ENCODE assay signal across 10 cellular contexts in the genomic region with DNA sequence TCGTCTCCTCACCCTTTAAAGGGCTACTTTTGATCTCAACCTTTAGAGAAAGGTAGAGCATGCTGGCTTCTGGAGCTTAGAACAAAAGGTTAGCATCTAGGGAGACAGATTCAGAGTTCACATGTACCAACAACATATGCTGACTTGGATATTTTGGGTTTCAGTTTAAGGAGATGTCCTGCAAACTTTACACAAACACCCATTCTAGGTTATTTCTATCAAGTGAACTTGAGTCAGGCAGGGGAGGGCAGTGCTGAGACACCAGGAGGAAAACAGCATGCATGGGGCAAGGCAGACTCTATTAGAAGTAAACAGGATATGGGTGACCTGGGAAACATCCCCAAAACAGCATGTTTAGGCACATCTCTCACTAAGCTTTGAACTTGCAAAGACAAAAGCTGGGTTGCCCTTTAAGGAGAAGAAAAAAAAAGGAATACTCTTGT. TPM values are rescaled to one million over a fixed set of nuclear protein-coding genes. Genes with fewer than 3 reads are reported as not detected.
DNase-seq lines count a peak whose midpoint lies in the region; ATAC-seq and FAIRE-seq lines count a peak whose summit lies in the region.
"Had no signal": no experiment of that assay in that cellular context is flagged by ENCODE, and none has a peak within 500 bp of the region (broad histone marks: within the 10 kb centered on the region; RNA-seq: fewer than 3 reads in every experiment).

No MANE protein-coding gene starts in this region.

- no peak overlapping the region for H2BK5ac ChIP-seq in neuronal stem cell (ENCODE audit: low read length)

- H2BK12ac ChIP-seq in neuronal stem cell (ENCODE audit: low read length) = no peak overlapping the region

- H3K9me3 ChIP-seq in effector memory CD4-positive, alpha-beta T cell (ENCODE audit: control insufficient read depth, low read length) = no peaks in the 10 kb centered on the region
- no peaks in the 10 kb centered on the region for H3K9me3 ChIP-seq in neuronal stem cell (replicated peaks in 1 of 2; ENCODE audit: control insufficient read depth in 2 of 2, insufficient read depth in 1 of 2, low read depth in 1 of 2, low read length in 2 of 2)

- H2AK5ac ChIP-seq in neuronal stem cell (ENCODE audit: low read depth, low read length) = no peak overlapping the region

- H3K9ac ChIP-seq in neuronal stem cell (ENCODE audit: low read depth, low read length, poor library complexity) = no peak overlapping the region

- H3K14ac ChIP-seq in neuronal stem cell (ENCODE audit: low read length) = no peak overlapping the region

- peaks cover 16% of the 10 kb centered on the region for H3K4me1 Mint-ChIP-seq in activated CD4-positive, alpha-beta T cell treated with anti-CD3 and anti-CD28 coated beads, Interleukin-2, amount 10 ng/mL, durations not matched to agents 24 days and 14 days

- no peaks in the 10 kb centered on the region for H3K27me3 Mint-ChIP-seq in activated CD4-positive, alpha-beta T cell treated with anti-CD3 and anti-CD28 coated beads, Interleukin-2, amount 10 ng/mL, durations not matched to agents 24 days and 14 days

- H2AFZ ChIP-seq in neuronal stem cell (ENCODE audit: low read length) = peak overlapping the region; percentile 33

- no peak overlapping the region for H2BK120ac ChIP-seq in neuronal stem cell (ENCODE audit: low read depth, low read length)

- no peak overlapping the region for H3K23ac ChIP-seq in neuronal stem cell (ENCODE audit: low read depth, low read length, poor library complexity)

- DNase-seq in activated CD4-positive, alpha-beta T cell treated with anti-CD3 and anti-CD28 coated beads, Interleukin-2, amount 10 ng/mL, durations not matched to agents 24 days and 14 days = peak; percentile 77
- no peak for DNase-seq in activated CD4-positive, alpha-beta T cell treated with anti-CD3 and anti-CD28 coated beads, Interleukin-2, amount 50 U/mL, for 4 hours
- DNase-seq in NCI-H69 (lab: John Stamatoyannopoulos, UW) = peak; percentile 46
- no peak for DNase-seq in effector memory CD4-positive, alpha-beta T cell
- no peak for DNase-seq in neuronal stem cell (ENCODE audit: low spot score)
- no peak for DNase-seq in frontal cortex (ENCODE audit: low spot score in 2 of 2)
- DNase-seq: NCI-H146; stimulated activated CD4-positive, alpha-beta T cell treated with anti-CD3 and anti-CD28 coated beads, Interleukin-2, amount 100 ng/mL, for 24 hours had no signal

- H3K18ac ChIP-seq in neuronal stem cell (ENCODE audit: low read length) = no peak overlapping the region

- H2BK15ac ChIP-seq in neuronal stem cell (ENCODE audit: low read length) = no peak overlapping the region

- H3K36me3 Mint-ChIP-seq in activated CD4-positive, alpha-beta T cell treated with anti-CD3 and anti-CD28 coated beads, Interleukin-2, amount 10 ng/mL, durations not matched to agents 24 days and 14 days (ENCODE audit: low read depth) = no peaks in the 10 kb centered on the region

- H3K27ac ChIP-seq in effector memory CD4-positive, alpha-beta T cell (ENCODE audit: insufficient read depth, low read length, poor library complexity, severe bottlenecking) = peak overlapping the region; percentile 40
- H3K27ac ChIP-seq in neuronal stem cell (replicated peaks; ENCODE audit: low read length) = no peak overlapping the region

- no peak overlapping the region for H4K91ac ChIP-seq in neuronal stem cell (ENCODE audit: low read depth, low read length, poor library complexity)

- no peak overlapping the region for H3K4ac ChIP-seq in neuronal stem cell (ENCODE audit: low read length)

- no peaks in the 10 kb centered on the region for H3K9me3 Mint-ChIP-seq in activated CD4-positive, alpha-beta T cell treated with anti-CD3 and anti-CD28 coated beads, Interleukin-2, amount 10 ng/mL, durations not matched to agents 24 days and 14 days

- H3K4me1 ChIP-seq in effector memory CD4-positive, alpha-beta T cell (ENCODE audit: control insufficient read depth, insufficient read depth, low read length, poor library complexity, severe bottlenecking) = peaks cover 11% of the 10 kb centered on the region
- H3K4me1 ChIP-seq in neuronal stem cell (ENCODE audit: control insufficient read depth in 2 of 2, insufficient read depth in 1 of 2, low read depth in 1 of 2, low read length in 2 of 2) = peaks cover 2 to 7% of the 10 kb centered on the region in 2 donors

- WGBS in neuronal stem cell (ENCODE audit: extremely low coverage in 2 of 2, insufficient read length in 2 of 2, insufficient replicate concordance in 1 of 2), 2 donors = no CpG with 5 or more reads among the region's 1 CpG

- H3K36me3 ChIP-seq in effector memory CD4-positive, alpha-beta T cell (ENCODE audit: control insufficient read depth, insufficient read depth, low read length) = no peaks in the 10 kb centered on the region
- H3K36me3 ChIP-seq in neuronal stem cell (replicated peaks in 1 of 2; ENCODE audit: control insufficient read depth in 2 of 2, insufficient read depth in 2 of 2, low read length in 2 of 2) = no peaks in the 10 kb centered on the region

- no peak overlapping the region for H3K4me3 ChIP-seq in effector memory CD4-positive, alpha-beta T cell (ENCODE audit: insufficient read depth, low read depth, low read length, poor library complexity, severe bottlenecking)
- no peak overlapping the region for H3K4me3 ChIP-seq in neuronal stem cell (ENCODE audit: low read length in 2 of 2)

- H3K27me3 ChIP-seq in effector memory CD4-positive, alpha-beta T cell (replicated peaks; ENCODE audit: control insufficient read depth, insufficient read depth, low read length, poor library complexity, severe bottlenecking) = no peaks in the 10 kb centered on the region
- H3K27me3 ChIP-seq in neuronal stem cell (ENCODE audit: control insufficient read depth in 3 of 3, insufficient read depth in 3 of 3, low read depth in 1 of 3, low read length in 3 of 3) = no peaks in the 10 kb centered on the region

- H3K27ac Mint-ChIP-seq in activated CD4-positive, alpha-beta T cell treated with anti-CD3 and anti-CD28 coated beads, Interleukin-2, amount 10 ng/mL, durations not matched to agents 24 days and 14 days = peak overlapping the region; percentile 86

- no peak for FAIRE-seq in frontal cortex (lab: Jason Lieb, UNC)

- no peak for ATAC-seq in HG02642 (IDR thresholded peaks at IDR 0.05; ENCODE audit: poor library complexity, unreplicated experiment)
- ATAC-seq in HG03378 (IDR thresholded peaks at IDR 0.05; ENCODE audit: unreplicated experiment) = no peak

- no peaks in the 10 kb centered on the region for H3K79me1 ChIP-seq in neuronal stem cell (ENCODE audit: low read depth, low read length)

- no peak overlapping the region for H4K8ac ChIP-seq in neuronal stem cell (ENCODE audit: low read depth, low read length)

- peak overlapping the region; percentile 75 for H3K4me3 Mint-ChIP-seq in activated CD4-positive, alpha-beta T cell treated with anti-CD3 and anti-CD28 coated beads, Interleukin-2, amount 10 ng/mL, durations not matched to agents 24 days and 14 days

- H3K4me2 ChIP-seq in neuronal stem cell (ENCODE audit: insufficient read depth, low read length, poor library complexity, severe bottlenecking) = no peak overlapping the region

- intact Hi-C loops in activated CD4-positive, alpha-beta T cell treated with anti-CD3 and anti-CD28 coated beads, Interleukin-2, amount 10 ng/mL, durations not matched to agents 24 days and 14 days (cut with micrococcal nuclease) = loop anchor here (2.0 kb wide), 1 partner anchor 16 kb away; no protein-coding TSS in a partner anchor

RNA-seq across cellular contexts. Expression of a gene that starts 43.8 kb away (rescaled TPM):
- total RNA-seq in activated CD4-positive, alpha-beta T cell treated with anti-CD3 and anti-CD28 coated beads, Interleukin-2, amount 10 ng/mL, durations not matched to agents 24 days and 14 days = 8.9 and 11.0 TPM in 2 replicates
- polyA plus RNA-seq in neuronal stem cell (2013, experiment 1 of 2) = 21.3 TPM
- 22.6 TPM for polyA plus RNA-seq in neuronal stem cell (2013, experiment 2 of 2)
- total RNA-seq in frontal cortex = 49.7 TPM

Comparison
In these comparisons a context has a peak if more than half of its experiments do, and no peak if none do; other contexts are left out.
1. DNase-seq: peak in activated CD4-positive, alpha-beta T cell treated with anti-CD3 and anti-CD28 coated beads, Interleukin-2, amount 10 ng/mL, durations not matched to agents 24 days and 14 days (single experiment) and NCI-H69 (single experiment); none in activated CD4-positive, alpha-beta T cell treated with anti-CD3 and anti-CD28 coated beads, Interleukin-2, amount 50 U/mL, for 4 hours (0 of 2), effector memory CD4-positive, alpha-beta T cell (0 of 3), neuronal stem cell (single experiment) and frontal cortex (0 of 2).